In the genomic region with DNA sequence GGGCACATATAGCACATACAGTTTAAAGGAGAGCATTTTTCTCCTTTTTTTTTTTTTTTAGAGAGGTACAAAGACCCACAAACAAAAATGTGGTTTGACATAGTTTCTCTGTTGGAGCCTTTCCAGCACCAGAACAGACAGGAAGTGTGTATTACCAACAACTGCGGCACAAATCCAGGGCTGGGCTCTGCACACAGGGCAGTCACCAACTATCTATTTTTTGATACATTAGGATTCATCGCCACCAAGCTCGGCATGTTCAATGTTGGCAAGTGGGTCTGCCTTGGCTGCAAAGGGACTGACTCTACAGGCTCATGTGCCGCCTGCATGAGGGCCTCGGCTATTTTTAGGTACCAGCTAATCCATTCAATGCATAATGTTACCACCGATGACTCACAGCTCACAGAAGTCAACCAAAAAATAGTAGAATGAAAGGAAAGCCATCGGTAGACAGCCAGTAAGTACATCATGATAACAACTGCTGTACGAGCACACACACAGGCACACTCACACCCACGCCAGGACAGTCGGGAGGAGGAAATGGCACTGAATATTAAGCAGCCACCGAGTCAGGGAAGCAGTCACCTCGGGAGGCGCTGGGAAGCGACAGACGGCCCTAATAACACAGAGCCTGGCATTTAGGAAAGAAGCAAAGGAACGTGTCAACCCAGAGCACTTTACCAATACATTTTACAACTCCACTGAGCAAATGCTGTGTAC, we compare ENCODE assay signal across 8 cellular contexts.
A peak's percentile ranks its signal among the peaks of the same experiment; 100 is the strongest.
DNase-seq lines count a peak whose midpoint lies in the region; ATAC-seq and TF ChIP-seq lines count a peak whose summit lies in the region.

No MANE protein-coding gene starts in this region.

- no peaks in the 10 kb centered on the region for H3K27me3 ChIP-seq in CD4-positive, CD25-positive, alpha-beta regulatory T cell (ENCODE audit: control insufficient read depth, insufficient read depth, low read length)
- H3K27me3 ChIP-seq in HL-60 (ENCODE audit: insufficient read depth, poor library complexity, severe bottlenecking) (no peaks in the 10 kb centered on the region), rectal smooth muscle tissue (ENCODE audit: control insufficient read depth, insufficient read depth, low read length) (no peaks in the 10 kb centered on the region), Caco-2 (replicated peaks; ENCODE audit: control insufficient read depth, insufficient read depth, low read length) (no peaks in the 10 kb centered on the region)

- H3K9me3 Mint-ChIP-seq in CD4-positive, CD25-positive, alpha-beta regulatory T cell, result no peaks in the 10 kb centered on the region
- H3K9me3 Mint-ChIP-seq in activated naive CD8-positive, alpha-beta T cell treated with anti-CD3 and anti-CD28 coated beads, Interleukin-2, amount 50 U/mL, for 24 hours, result no peaks in the 10 kb centered on the region
- no peaks in the 10 kb centered on the region for H3K9me3 Mint-ChIP-seq in Caco-2 (ENCODE audit: unreplicated experiment)

- no peak for TF ChIP-seq CTCF in HL-60 (IDR thresholded peaks at IDR 0.05; ENCODE audit: insufficient read depth, low read length)
- no peak for TF ChIP-seq CTCF in Caco-2 (IDR thresholded peaks at IDR 0.05; ENCODE audit: insufficient read depth in 1 of 2, low read depth in 1 of 2, low read length in 1 of 2, severe bottlenecking in 1 of 2, unreplicated experiment in 1 of 2)

- peaks cover 64% of the 10 kb centered on the region for H3K4me1 ChIP-seq in CD4-positive, CD25-positive, alpha-beta regulatory T cell (ENCODE audit: control insufficient read depth, insufficient read depth, low read length, poor library complexity, severe bottlenecking)
- peaks cover 22% of the 10 kb centered on the region for H3K4me1 ChIP-seq in rectal smooth muscle tissue (ENCODE audit: control insufficient read depth, insufficient read depth, low read length)
- H3K4me1 ChIP-seq in Caco-2, result no peaks in the 10 kb centered on the region

- peak; percentile 54 to 81 (median 75) for DNase-seq in CD4-positive, CD25-positive, alpha-beta regulatory T cell
- DNase-seq in HL-60 (ENCODE audit: low read depth in 1 of 2, low spot score in 1 of 2), result peak in 1 of 2 experiments; percentile 47
- DNase-seq in SW 1271 (lab: John Stamatoyannopoulos, UW), result peak; percentile 34 to 75
- DNase-seq in activated naive CD8-positive, alpha-beta T cell treated with anti-CD3 and anti-CD28 coated beads, Interleukin-2, amount 50 U/mL, for 24 hours, result peak; percentile 60
- peak; percentile 88 for DNase-seq in cardiac septum (ENCODE audit: low spot score)
- DNase-seq in Caco-2, result no peak

- H3K4me1 Mint-ChIP-seq in CD4-positive, CD25-positive, alpha-beta regulatory T cell, result peaks cover 19 to 78% (median 55%) of the 10 kb centered on the region in 4 donors
- peaks cover 82% of the 10 kb centered on the region for H3K4me1 Mint-ChIP-seq in activated naive CD8-positive, alpha-beta T cell treated with anti-CD3 and anti-CD28 coated beads, Interleukin-2, amount 50 U/mL, for 24 hours
- no peaks in the 10 kb centered on the region for H3K4me1 Mint-ChIP-seq in Caco-2 (ENCODE audit: low read depth, unreplicated experiment)

- intact Hi-C loops in cardiac septum (cut with DNase I), result loop anchor here (5.0 kb wide), 1 partner anchor 78 kb away; no protein-coding TSS in a partner anchor
- intact Hi-C loops in Caco-2 (cut with micrococcal nuclease; ENCODE audit: unreplicated experiment), result no loop called here

- H3K9ac ChIP-seq in rectal smooth muscle tissue (ENCODE audit: low read length), result peak overlapping the region; percentile 47

- H3K4me3 Mint-ChIP-seq in CD4-positive, CD25-positive, alpha-beta regulatory T cell, result peak overlapping the region; percentile 43 to 86 (median 69)
- H3K4me3 Mint-ChIP-seq in activated naive CD8-positive, alpha-beta T cell treated with anti-CD3 and anti-CD28 coated beads, Interleukin-2, amount 50 U/mL, for 24 hours, result peak overlapping the region; percentile 72
- H3K4me3 Mint-ChIP-seq in Caco-2 (ENCODE audit: unreplicated experiment), result no peak overlapping the region

- no peaks in the 10 kb centered on the region for H3K27me3 Mint-ChIP-seq in CD4-positive, CD25-positive, alpha-beta regulatory T cell
- no peaks in the 10 kb centered on the region for H3K27me3 Mint-ChIP-seq in activated naive CD8-positive, alpha-beta T cell treated with anti-CD3 and anti-CD28 coated beads, Interleukin-2, amount 50 U/mL, for 24 hours
- H3K27me3 Mint-ChIP-seq in Caco-2 (ENCODE audit: insufficient read depth, unreplicated experiment), result no peaks in the 10 kb centered on the region

- CTCF ChIA-PET in Caco-2 (lab: Charles Lee), result interaction anchor here (0.6 kb wide), 1 partner anchor 478 kb away, joined by 4 read pairs; no protein-coding TSS in a partner anchor

- H3K4me3 ChIP-seq in CD4-positive, CD25-positive, alpha-beta regulatory T cell (ENCODE audit: low read depth, low read length), result peak overlapping the region; percentile 65
- H3K4me3 ChIP-seq in HL-60 (replicated peaks; ENCODE audit: insufficient read depth, low read length), result peak overlapping the region; percentile 19
- H3K4me3 ChIP-seq in rectal smooth muscle tissue (ENCODE audit: low read length), result peak overlapping the region; percentile 60
- no peak overlapping the region for H3K4me3 ChIP-seq in Caco-2 (ENCODE audit: low read depth, low read length)

- POLR2A ChIA-PET in Caco-2 (lab: Charles Lee), result no interaction called here

- H3K36me3 ChIP-seq in CD4-positive, CD25-positive, alpha-beta regulatory T cell (ENCODE audit: control insufficient read depth, insufficient read depth, low read length), result peaks cover 5% of the 10 kb centered on the region
- H3K36me3 ChIP-seq in rectal smooth muscle tissue (ENCODE audit: control insufficient read depth, insufficient read depth, low read length) (no peaks in the 10 kb centered on the region), Caco-2 (ENCODE audit: control insufficient read depth, insufficient read depth, low read length) (no peaks in the 10 kb centered on the region)

- H3K27ac Mint-ChIP-seq in CD4-positive, CD25-positive, alpha-beta regulatory T cell, result peak overlapping the region; percentile 91 to 99 (median 96)
- H3K27ac Mint-ChIP-seq in activated naive CD8-positive, alpha-beta T cell treated with anti-CD3 and anti-CD28 coated beads, Interleukin-2, amount 50 U/mL, for 24 hours, result peak overlapping the region; percentile 91
- H3K27ac Mint-ChIP-seq in Caco-2 (ENCODE audit: unreplicated experiment), result no peak overlapping the region

- ATAC-seq in CD4-positive, CD25-positive, alpha-beta regulatory T cell (ENCODE audit: low read depth in 2 of 2), result peak; percentile 74 to 81
- peak; percentile 29 for ATAC-seq in GM19468 (IDR thresholded peaks at IDR 0.05; ENCODE audit: extremely low read depth, unreplicated experiment)
- ATAC-seq in activated naive CD8-positive, alpha-beta T cell treated with anti-CD3 and anti-CD28 coated beads, Interleukin-2, amount 50 U/mL, for 24 hours, result peak; percentile 75

- no peaks in the 10 kb centered on the region for H3K9me3 ChIP-seq in CD4-positive, CD25-positive, alpha-beta regulatory T cell (ENCODE audit: control insufficient read depth in 2 of 2, low read length in 2 of 2)
- H3K9me3 ChIP-seq in Caco-2, result no peaks in the 10 kb centered on the region

- H3K36me3 Mint-ChIP-seq in CD4-positive, CD25-positive, alpha-beta regulatory T cell, result peaks cover 11% of the 10 kb centered on the region
- H3K36me3 Mint-ChIP-seq in activated naive CD8-positive, alpha-beta T cell treated with anti-CD3 and anti-CD28 coated beads, Interleukin-2, amount 50 U/mL, for 24 hours (ENCODE audit: low read depth), result peaks cover 6% of the 10 kb centered on the region
- peaks cover 7% of the 10 kb centered on the region for H3K36me3 Mint-ChIP-seq in Caco-2 (ENCODE audit: insufficient read depth, unreplicated experiment)

- H3K27ac ChIP-seq in CD4-positive, CD25-positive, alpha-beta regulatory T cell (ENCODE audit: insufficient read depth, low read length, poor library complexity, severe bottlenecking), result peak overlapping the region; percentile 87
- no peak overlapping the region for H3K27ac ChIP-seq in HL-60 (replicated peaks)
- peak overlapping the region; percentile 82 for H3K27ac ChIP-seq in rectal smooth muscle tissue (ENCODE audit: low read depth, low read length)

- BruUV-seq in Caco-2 (replicated peaks; lab: Mats Ljungman, UMichigan), result no TSS peak

Comparison
In these comparisons a context has a peak if more than half of its experiments do, and no peak if none do; other contexts are left out.
1. DNase-seq: peak in CD4-positive, CD25-positive, alpha-beta regulatory T cell (3 of 3), SW 1271 (2 of 2), activated naive CD8-positive, alpha-beta T cell treated with anti-CD3 and anti-CD28 coated beads, Interleukin-2, amount 50 U/mL, for 24 hours (single experiment) and cardiac septum (single experiment); none in Caco-2 (0 of 2).
2. Peak in every context shown above with its lines, with median percentiles within 50 percentile points of each other: ATAC-seq.